In the genomic region with DNA sequence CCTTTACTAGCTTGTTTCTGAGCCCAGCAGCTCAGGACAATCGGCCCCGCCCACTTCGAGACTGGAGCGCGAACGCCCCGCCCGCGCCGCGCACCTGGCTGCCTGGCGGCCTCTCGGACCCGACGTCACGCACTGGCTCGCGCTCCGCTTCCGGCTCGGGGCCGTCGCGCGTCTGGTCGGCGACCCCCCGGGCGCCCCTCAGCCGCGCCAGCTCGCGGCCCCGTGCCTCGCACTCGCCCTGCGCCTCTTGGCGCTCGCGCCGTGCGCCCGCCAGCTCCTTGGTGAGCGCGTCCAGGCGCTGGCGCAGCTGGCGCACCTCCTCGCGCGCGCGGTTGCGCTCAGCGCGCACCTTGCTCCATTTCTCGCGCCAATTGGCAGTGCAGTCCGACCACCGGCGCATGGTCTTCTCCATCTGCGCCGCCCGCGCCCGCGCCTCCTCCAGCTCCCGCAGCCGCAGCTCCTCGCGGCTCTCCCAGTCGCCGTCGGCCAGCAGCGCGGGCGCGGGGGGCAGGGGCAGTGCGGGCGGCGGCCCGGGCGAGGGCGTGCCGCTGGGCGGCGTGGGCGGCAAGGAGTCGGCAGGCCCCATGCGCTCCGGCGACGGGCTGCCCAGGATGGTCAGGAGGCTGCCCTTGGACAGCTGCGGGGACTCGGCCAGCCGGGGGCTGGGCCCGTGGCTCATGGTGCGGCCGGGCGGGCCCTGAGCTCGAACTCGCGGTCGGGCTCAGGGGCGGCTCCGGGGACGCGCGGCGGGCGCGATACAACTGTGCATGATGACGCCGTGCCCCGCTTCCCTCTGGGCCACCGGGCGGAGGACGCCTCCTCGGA, we compare ENCODE assay signal across 1 cellular context.
TF ChIP-seq lines count a peak whose summit lies in the region.

No MANE protein-coding gene starts in this region.

TF ChIP-seq in K562, 482 proteins besides CTCF, POLR2A, EP300 and RAD21:
- TF ChIP-seq, protein P1, sequence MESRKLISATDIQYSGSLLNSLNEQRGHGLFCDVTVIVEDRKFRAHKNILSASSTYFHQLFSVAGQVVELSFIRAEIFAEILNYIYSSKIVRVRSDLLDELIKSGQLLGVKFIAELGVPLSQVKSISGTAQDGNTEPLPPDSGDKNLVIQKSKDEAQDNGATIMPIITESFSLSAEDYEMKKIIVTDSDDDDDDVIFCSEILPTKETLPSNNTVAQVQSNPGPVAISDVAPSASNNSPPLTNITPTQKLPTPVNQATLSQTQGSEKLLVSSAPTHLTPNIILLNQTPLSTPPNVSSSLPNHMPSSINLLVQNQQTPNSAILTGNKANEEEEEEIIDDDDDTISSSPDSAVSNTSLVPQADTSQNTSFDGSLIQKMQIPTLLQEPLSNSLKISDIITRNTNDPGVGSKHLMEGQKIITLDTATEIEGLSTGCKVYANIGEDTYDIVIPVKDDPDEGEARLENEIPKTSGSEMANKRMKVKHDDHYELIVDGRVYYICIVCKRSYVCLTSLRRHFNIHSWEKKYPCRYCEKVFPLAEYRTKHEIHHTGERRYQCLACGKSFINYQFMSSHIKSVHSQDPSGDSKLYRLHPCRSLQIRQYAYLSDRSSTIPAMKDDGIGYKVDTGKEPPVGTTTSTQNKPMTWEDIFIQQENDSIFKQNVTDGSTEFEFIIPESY (CRISPR knock-in tag; IDR thresholded peaks at IDR 0.05), result peak; percentile 70; the same call in 1 of the 2 replicates
- TF ChIP-seq L3MBTL2 (IDR thresholded peaks at IDR 0.05), result no peak
